Comparison of ENCODE assay signal across 8 cellular contexts in the genomic region with DNA sequence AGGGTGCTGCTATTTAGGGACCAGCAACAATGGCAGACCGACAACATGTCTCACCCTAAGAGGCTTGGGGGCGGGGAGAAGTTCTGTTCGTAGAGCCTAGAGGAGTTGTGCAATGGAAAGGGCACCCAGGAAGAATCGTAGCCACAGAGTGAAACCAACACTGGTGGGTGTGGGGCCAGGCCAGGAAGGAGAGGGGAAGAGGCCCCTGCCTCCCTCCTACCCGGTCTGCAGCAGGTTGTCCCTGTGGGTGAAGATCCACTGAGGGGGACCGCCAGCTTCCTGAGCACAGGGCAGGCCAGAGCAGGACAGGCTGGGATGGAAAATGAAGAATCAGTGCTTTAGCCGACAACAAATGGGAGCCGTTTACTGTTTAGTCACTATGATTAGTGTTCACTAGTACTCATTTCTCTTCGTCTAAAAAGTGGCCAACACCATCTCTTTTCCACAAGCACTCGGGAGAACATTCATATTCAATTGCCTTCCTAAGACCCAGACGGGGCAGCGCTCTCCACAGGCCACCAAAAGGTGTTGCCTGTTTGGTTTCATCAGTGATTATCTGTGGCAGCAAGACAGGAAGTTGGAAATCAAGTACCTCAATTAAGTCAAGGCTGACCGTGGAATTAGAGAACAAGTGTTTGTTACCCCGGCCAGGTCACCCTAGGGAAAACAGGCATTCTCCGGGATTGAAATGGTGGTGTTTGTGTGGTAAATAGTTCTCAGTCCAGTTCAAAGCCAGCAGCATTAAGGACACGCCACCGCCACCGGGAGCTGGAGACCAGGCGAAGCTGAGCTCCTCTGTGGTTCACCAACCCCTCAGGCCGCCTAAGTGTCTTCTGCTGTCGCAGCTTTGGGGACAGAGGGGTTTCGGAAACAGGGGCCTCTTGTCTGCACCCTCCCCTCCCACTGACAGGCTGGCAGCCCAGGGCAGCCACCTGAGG. TPM values are rescaled to one million over a fixed set of nuclear protein-coding genes. Genes with fewer than 3 reads are reported as not detected.
DNase-seq lines count a peak whose midpoint lies in the region; ATAC-seq and TF ChIP-seq lines count a peak whose summit lies in the region.

No MANE protein-coding gene starts in this region.

- peak overlapping the region; percentile 93 for H3K4me3 Mint-ChIP-seq in T-helper 17 cell

- H3K4me1 Mint-ChIP-seq in T-helper 17 cell, result peaks cover 35% of the 10 kb centered on the region

- peak; percentile 9 for ATAC-seq in HG02884 (IDR thresholded peaks at IDR 0.05; ENCODE audit: unreplicated experiment)
- peak; percentile 22 for ATAC-seq in T-helper 17 cell
- no peak for ATAC-seq in GM19395 (IDR thresholded peaks at IDR 0.05; ENCODE audit: unreplicated experiment)

- POLR2A ChIA-PET in AG04450 (lab: Yijun Ruan, JAX), result interaction anchor here (0.8 to 1.6 kb wide), 3 partner anchors 23 to 95 kb away, joined by 3 to 7 read pairs (median 6); no protein-coding TSS in a partner anchor

- no peak overlapping the region for H3K27ac ChIP-seq in AG04450 (ENCODE audit: low read depth, low read length)
- peak overlapping the region; percentile 93 to 96 for H3K27ac ChIP-seq in breast epithelium

- H3K27me3 ChIP-seq in AG04450 (ENCODE audit: control insufficient read depth, insufficient read depth, low read length) (peaks cover 8% of the 10 kb centered on the region), breast epithelium (no peaks in the 10 kb centered on the region)

- intact Hi-C loops in breast epithelium (cut with DNase I; ENCODE audit: low total_unique reads), result no loop called here
- intact Hi-C loops in lower leg skin (cut with DNase I; ENCODE audit: low total_unique reads), result no loop called here

- H3K4me3 ChIP-seq in AG04450 (ENCODE audit: low read depth, low read length), result peak overlapping the region; percentile 73
- H3K4me3 ChIP-seq in breast epithelium, result peak overlapping the region; percentile 85 to 98 (median 96)
- H3K4me3 ChIP-seq in lower leg skin (ENCODE audit: low read depth, poor library complexity, severe bottlenecking), result peak overlapping the region; percentile 46

- H3K9me3 ChIP-seq in AG04450 (ENCODE audit: control insufficient read depth, insufficient read depth, low read length) (peaks cover 3% of the 10 kb centered on the region; the same call in 1 of the 2 replicates), T-helper 17 cell (ENCODE audit: control insufficient read depth, low read length, poor library complexity, severe bottlenecking) (no peaks in the 10 kb centered on the region), breast epithelium (no peaks in the 10 kb centered on the region)

- no peak for DNase-seq in AG04450 (ENCODE audit: low read depth, low spot score)
- DNase-seq in T-helper 17 cell, result peak in 1 of 3 donors; percentile 12
- DNase-seq in breast epithelium (ENCODE audit: low spot score in 2 of 2), result no peak
- DNase-seq in lower leg skin (ENCODE audit: low spot score in 2 of 2), result no peak
- DNase-seq in stimulated activated CD4-positive, alpha-beta T cell treated with anti-CD3 and anti-CD28 coated beads, TNF-alpha, amount 100 ng/mL, for 48 hours (ENCODE audit: low read depth in 3 of 3), result peak; percentile 43 to 75 (median 59)
- no peak for DNase-seq in NCI-H128 (lab: John Stamatoyannopoulos, UW; ENCODE audit: unreplicated experiment)

- H3K36me3 Mint-ChIP-seq in T-helper 17 cell (ENCODE audit: low read depth), result no peaks in the 10 kb centered on the region

- CTCF ChIA-PET in AG04450 (lab: Charles Lee), result interaction anchor here (0.8 kb wide), 1 partner anchor 1215 kb away, joined by 3 read pairs; no protein-coding TSS in a partner anchor

- WGBS in lower leg skin, 2 donors, result 37 to 43% methylated on average over 22 of the region's 22 CpGs

- TF ChIP-seq CTCF in AG04450 (IDR thresholded peaks at IDR 0.05; ENCODE audit: low read depth, low read length) (no peak), breast epithelium (IDR thresholded peaks at IDR 0.05) (no peak), lower leg skin (IDR thresholded peaks at IDR 0.05) (no peak)

- H3K27ac Mint-ChIP-seq in T-helper 17 cell, result peak overlapping the region; percentile 88

- H3K27me3 Mint-ChIP-seq in T-helper 17 cell, result no peaks in the 10 kb centered on the region

- TF ChIP-seq POLR2A in breast epithelium (IDR thresholded peaks at IDR 0.05), result peak; percentile 13
- no peak for TF ChIP-seq POLR2A in lower leg skin (IDR thresholded peaks at IDR 0.05)

- H3K4me1 ChIP-seq in breast epithelium, result peaks cover 0 to 12% of the 10 kb centered on the region in 2 donors

- H3K36me3 ChIP-seq in breast epithelium, result no peaks in the 10 kb centered on the region

RNA-seq across cellular contexts. Expression of a gene that starts 1.0 kb away (rescaled TPM):
- 5.8 and 9.3 TPM in 2 replicates for polyA plus RNA-seq in AG04450 (2011; rRNA removed)
- 15.1 and 18.3 TPM in 2 replicates for polyA minus RNA-seq in AG04450 (2011; rRNA and poly(A)+ RNA removed)
- total RNA-seq in T-helper 17 cell (10 to 100 TPM; 56.8 to 79.5 TPM), breast epithelium (10 to 100 TPM; 22.1 to 27.2 (median 26.8) TPM), lower leg skin (10 to 100 TPM; 23.3 to 35.5 (median 31.1) TPM)

Comparison
In these comparisons a context has a peak if more than half of its experiments do, and no peak if none do; other contexts are left out.
1. DNase-seq: peak in stimulated activated CD4-positive, alpha-beta T cell treated with anti-CD3 and anti-CD28 coated beads, TNF-alpha, amount 100 ng/mL, for 48 hours (3 of 3); none in AG04450 (single experiment), breast epithelium (0 of 2), lower leg skin (0 of 2) and NCI-H128 (single experiment).
2. H3K4me3 ChIP-seq: peak in every context shown above with its lines; median percentile 96 in breast epithelium; 73 in AG04450; 46 in lower leg skin.